ENCODE assay signal across 16 cellular contexts in genomic region chr5:150052326-150053230, GRCh38. TPM values are rescaled to one million over a fixed set of nuclear protein-coding genes. Genes with fewer than 3 reads are reported as not detected.
DNase-seq lines count a peak whose midpoint lies in the region; TF ChIP-seq lines count a peak whose summit lies in the region.
"Had no signal": no experiment of that assay in that cellular context is flagged by ENCODE, and none has a peak within 500 bp of the region (broad histone marks: within the 10 kb centered on the region; RNA-seq: fewer than 3 reads in every experiment).

No MANE protein-coding gene starts in this region.

- no peaks in the 10 kb centered on the region for H4K20me1 ChIP-seq in smooth muscle cell (ENCODE audit: low read depth)

- intact Hi-C loops in stomach (cut with DNase I; ENCODE audit: low total_unique reads): no loop called here

- H3K27ac ChIP-seq in smooth muscle cell (ENCODE audit: low read depth) (peak overlapping the region; percentile 85), stomach (no peak overlapping the region)

- no peak overlapping the region for H3K4me3 Mint-ChIP-seq in chondrocyte (ENCODE audit: unreplicated experiment)

- no peaks in the 10 kb centered on the region for H3K27me3 ChIP-seq in smooth muscle cell (ENCODE audit: low read depth)
- H3K27me3 ChIP-seq in stomach: no peaks in the 10 kb centered on the region
- H3K27me3 ChIP-seq: MG63, tibial nerve had no signal

- H3K4me3 ChIP-seq in NB4 (ENCODE audit: low read depth, low read length) (no peak overlapping the region), smooth muscle cell (no peak overlapping the region), stomach (no peak overlapping the region)
- H3K4me3 ChIP-seq: MG63, tibial nerve had no signal

- DNase-seq in activated CD8-positive, alpha-beta memory T cell treated with anti-CD3 and anti-CD28 coated beads, Interleukin-2, amount 50 U/mL, for 48 hours: peak; percentile 40
- no peak for DNase-seq in activated CD8-positive, alpha-beta memory T cell treated with anti-CD3 and anti-CD28 coated beads for 24 hours
- DNase-seq in NB4 (ENCODE audit: low read depth) (peak; percentile 66), chondrocyte (ENCODE audit: low spot score) (no peak), smooth muscle cell (lab: John Stamatoyannopoulos, UW; ENCODE audit: unreplicated experiment) (no peak), stomach (no peak), NCI-H510A treated with DMSO at 0.1 percent for 48 hours (lab: John Stamatoyannopoulos, UW) (no peak), EL (no peak)
- DNase-seq: activated gamma-delta T cell treated with Interleukin-2 at 50 U/mL for 16 hours; DND-41; midbrain; NCI-H187 treated with DMSO at 0.1 percent for 48 hours; stimulated activated CD4-positive, alpha-beta T cell treated with anti-CD3 and anti-CD28 coated beads, Interleukin-12 subunit alpha, Interleukin-12 subunit beta, amount 100 ng/mL, for 4 hours had no signal

- H3K27me3 Mint-ChIP-seq in chondrocyte (ENCODE audit: low read depth): no peaks in the 10 kb centered on the region

- H3K9me3 Mint-ChIP-seq in chondrocyte (ENCODE audit: low read depth): no peaks in the 10 kb centered on the region

- 80% methylated on average over 9 of the region's 9 CpGs for WGBS in smooth muscle cell (ENCODE audit: low lambda C conversion rate)
- WGBS in stomach, 5 donors: 73 to 97% (median 80%) methylated on average over 8 to 9 of the region's 9 CpGs

- peak overlapping the region; percentile 57 for H3K9ac ChIP-seq in smooth muscle cell (ENCODE audit: low read depth)

- TF ChIP-seq CTCF in NB4 (IDR thresholded peaks at IDR 0.05; ENCODE audit: low read depth, low read length): no peak
- TF ChIP-seq CTCF in chondrocyte (IDR thresholded peaks at IDR 0.05): no peak
- TF ChIP-seq CTCF in smooth muscle cell (IDR thresholded peaks at IDR 0.05; ENCODE audit: borderline replicate concordance, insufficient read depth, poor library complexity, severe bottlenecking): no peak
- TF ChIP-seq CTCF in stomach (IDR thresholded peaks at IDR 0.05): no peak

- no peaks in the 10 kb centered on the region for H3K79me2 ChIP-seq in smooth muscle cell (ENCODE audit: low read depth)

- H3K4me1 ChIP-seq in smooth muscle cell (ENCODE audit: low read depth) (peaks cover 5% of the 10 kb centered on the region), stomach (peaks cover 0 to 4% (median 0%) of the 10 kb centered on the region in 4 donors)
- H3K4me1 ChIP-seq: tibial nerve had no signal

- TF ChIP-seq EP300 in stomach (IDR thresholded peaks at IDR 0.05): no peak

- peaks cover 10% of the 10 kb centered on the region for H3K36me3 ChIP-seq in smooth muscle cell (ENCODE audit: low read depth)
- H3K36me3 ChIP-seq in stomach: peaks cover 70 to 89% (median 87%) of the 10 kb centered on the region in 4 donors

- no peak for TF ChIP-seq POLR2A in NB4 (IDR thresholded peaks at IDR 0.05; ENCODE audit: extremely low read depth, insufficient read length)
- TF ChIP-seq POLR2A in stomach (IDR thresholded peaks at IDR 0.05): no peak

- peaks cover 30% of the 10 kb centered on the region for H3K36me3 Mint-ChIP-seq in chondrocyte (ENCODE audit: low read depth)

- peak overlapping the region; percentile 93 for H3K27ac Mint-ChIP-seq in chondrocyte (ENCODE audit: unreplicated experiment)

- H3K9me3 ChIP-seq in smooth muscle cell (replicated peaks; ENCODE audit: low read depth) (no peaks in the 10 kb centered on the region), stomach (no peaks in the 10 kb centered on the region)
- H3K9me3 ChIP-seq: MG63, tibial nerve had no signal

- H3F3A ChIP-seq in smooth muscle cell (ENCODE audit: low read depth): peaks cover 7% of the 10 kb centered on the region

- H3K4me2 ChIP-seq in smooth muscle cell: peak overlapping the region; percentile 40

- H3K4me1 Mint-ChIP-seq in chondrocyte (ENCODE audit: low read depth): peaks cover 28% of the 10 kb centered on the region

- H2AFZ ChIP-seq in smooth muscle cell (ENCODE audit: low read depth): no peak overlapping the region

RNA-seq across cellular contexts. Expression of gene CSF1R, which starts 33.8 kb away (rescaled TPM):
- 0.62 to 1.7 TPM (median 0.65 TPM) in 3 replicates for total RNA-seq in chondrocyte
- total RNA-seq in smooth muscle cell: 3.9 and 6.2 TPM in 2 replicates
- polyA plus RNA-seq in smooth muscle cell: 2.2 and 12.9 TPM in 2 replicates
- total RNA-seq in stomach: 100 to 1,000 TPM in 1 of 5 donors, 10 to 100 TPM in 4; 17.8 to 235 (median 34.9) TPM
- 10 to 100 TPM in 1 of 3 donors, 1 to 10 TPM in 2; 3.0 to 10.2 (median 8.5) TPM for polyA plus RNA-seq in stomach
- total RNA-seq: activated CD8-positive, alpha-beta memory T cell treated with anti-CD3 and anti-CD28 coated beads for 36 hours had no signal

RNA-seq across cellular contexts. Expression of gene HMGXB3, which starts 52.0 kb away (rescaled TPM):
- total RNA-seq in chondrocyte: 40.7 to 57.9 TPM (median 44.2 TPM) in 3 replicates
- total RNA-seq in smooth muscle cell: 41.2 and 41.8 TPM in 2 replicates
- 31.4 and 31.7 TPM in 2 replicates for polyA plus RNA-seq in smooth muscle cell
- 10 to 100 TPM; 17.5 to 90.6 (median 52.0) TPM for total RNA-seq in stomach
- 10 to 100 TPM in 1 of 3 donors, 1 to 10 TPM in 2; 7.9 to 15.3 (median 10.0) TPM for polyA plus RNA-seq in stomach

RNA-seq across cellular contexts. Expression of gene TIGD6, which starts 52.1 kb away (rescaled TPM):
- 5.3 to 7.4 TPM (median 5.7 TPM) in 3 replicates for total RNA-seq in chondrocyte
- 3.6 and 8.4 TPM in 2 replicates for total RNA-seq in smooth muscle cell
- 2.5 and 5.1 TPM in 2 replicates for polyA plus RNA-seq in smooth muscle cell
- 1 to 10 TPM in 2 of 5 donors, under 1 TPM in 2, not detected in 1; under 0.01 to 3.3 (median 1.6) TPM for total RNA-seq in stomach
- 1 to 10 TPM; 1.8 to 2.9 (median 2.9) TPM for polyA plus RNA-seq in stomach

Comparison
In these comparisons a context has a peak if more than half of its experiments do, and no peak if none do; other contexts are left out.
1. DNase-seq: peak in activated CD8-positive, alpha-beta memory T cell treated with anti-CD3 and anti-CD28 coated beads, Interleukin-2, amount 50 U/mL, for 48 hours (single experiment) and NB4 (single experiment); none in activated CD8-positive, alpha-beta memory T cell treated with anti-CD3 and anti-CD28 coated beads for 24 hours (single experiment), chondrocyte (single experiment), smooth muscle cell (single experiment), stomach (single experiment), NCI-H510A treated with DMSO at 0.1 percent for 48 hours (single experiment) and EL (single experiment).